In the genomic region with DNA sequence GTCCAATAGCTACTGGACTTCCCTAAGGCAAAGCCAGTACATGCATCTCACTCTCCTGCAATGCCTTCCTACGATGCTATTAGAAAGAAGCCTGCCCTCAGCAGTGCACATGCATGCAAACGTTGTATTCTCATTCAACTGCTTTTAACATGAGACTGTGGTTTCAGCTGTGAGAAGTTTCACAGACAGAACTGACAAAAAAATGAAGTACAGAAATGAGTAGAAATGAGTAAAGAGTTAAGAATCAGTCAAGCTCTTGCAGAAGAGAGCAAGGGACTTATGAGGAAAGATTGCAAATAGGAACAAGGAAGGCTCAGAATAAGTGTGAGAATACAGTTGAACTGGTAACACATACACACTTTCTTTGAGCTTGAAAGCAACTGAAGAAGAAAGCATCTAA, we compare ENCODE assay signal across 15 cellular contexts. TPM values are rescaled to one million over a fixed set of nuclear protein-coding genes. Genes with fewer than 3 reads are reported as not detected.
DNase-seq lines count a peak whose midpoint lies in the region; ATAC-seq, FAIRE-seq and TF ChIP-seq lines count a peak whose summit lies in the region.
"Not testable (repeated sequence)": the region's sequence is repeated elsewhere in the genome, so short reads cannot be mapped to it uniquely, and the experiment has no call there.
"Had no signal": no experiment of that assay in that cellular context is flagged by ENCODE, and none has a peak within 500 bp of the region (broad histone marks: within the 10 kb centered on the region; RNA-seq: fewer than 3 reads in every experiment).

No MANE protein-coding gene starts in this region.

- not testable (repeated sequence) for TF ChIP-seq EP300 in A549 (IDR thresholded peaks at IDR 0.05)

- TF ChIP-seq CTCF in A549 (IDR thresholded peaks at IDR 0.05), result not testable (repeated sequence)

- H3K9me3 ChIP-seq in A549, result not testable (repeated sequence)

- H3K4me1 Mint-ChIP-seq in activated CD4-positive, alpha-beta T cell treated with anti-CD3 and anti-CD28 coated beads for 36 hours, result not testable (repeated sequence)

- intact Hi-C loops in activated CD4-positive, alpha-beta T cell treated with anti-CD3 and anti-CD28 coated beads for 36 hours (cut with DNase I, micrococcal nuclease), result not testable (repeated sequence)

- CTCF ChIA-PET in A549 (lab: Yijun Ruan, JAX); activated CD4-positive, alpha-beta T cell treated with anti-CD3 and anti-CD28 coated beads for 36 hours (lab: Charles Lee): not testable (repeated sequence)

- not testable (repeated sequence) for ATAC-seq in A549
- peak; percentile 77 for ATAC-seq in GM19025 (IDR thresholded peaks at IDR 0.05; ENCODE audit: low read depth, unreplicated experiment)
- ATAC-seq in GM21390 (IDR thresholded peaks at IDR 0.05; ENCODE audit: unreplicated experiment), result peak; percentile 84
- ATAC-seq in GM21737 (IDR thresholded peaks at IDR 0.05; ENCODE audit: unreplicated experiment), result peak; percentile 78
- peak; percentile 86 for ATAC-seq in HG02759 (IDR thresholded peaks at IDR 0.05; ENCODE audit: unreplicated experiment)
- ATAC-seq in HG03039 (IDR thresholded peaks at IDR 0.05; ENCODE audit: unreplicated experiment), result peak; percentile 89
- peak; percentile 93 for ATAC-seq in HG03432 (IDR thresholded peaks at IDR 0.05; ENCODE audit: unreplicated experiment)
- ATAC-seq in activated CD4-positive, alpha-beta T cell treated with anti-CD3 and anti-CD28 coated beads for 36 hours, result peak; percentile 61

- not testable (repeated sequence) for H3K4me3 Mint-ChIP-seq in activated CD4-positive, alpha-beta T cell treated with anti-CD3 and anti-CD28 coated beads for 36 hours

- TF ChIP-seq RAD21 in A549 (conservative IDR thresholded peaks at IDR 0.05 in 1 of 2, IDR thresholded peaks at IDR 0.05 in 1 of 2), result not testable (repeated sequence)

- H3K4me1 ChIP-seq in A549, result not testable (repeated sequence)

- not testable (repeated sequence) for H3K36me3 Mint-ChIP-seq in activated CD4-positive, alpha-beta T cell treated with anti-CD3 and anti-CD28 coated beads for 36 hours (ENCODE audit: low read depth)

- no CpG with 5 or more reads among the region's 2 CpGs for WGBS in A549 (ENCODE audit: missing lambda C conversion rate)

- H3K9me3 Mint-ChIP-seq in activated CD4-positive, alpha-beta T cell treated with anti-CD3 and anti-CD28 coated beads for 36 hours (ENCODE audit: low read depth), result not testable (repeated sequence)

- not testable (repeated sequence) for H3K27ac ChIP-seq in A549

- H3K4me3 ChIP-seq in A549, result not testable (repeated sequence)

- FAIRE-seq in A549 (lab: Jason Lieb, UNC), result peak; percentile 18

- DNase-seq in A549 (ENCODE audit: low read depth in 1 of 2, low spot score in 1 of 2); activated CD4-positive, alpha-beta T cell treated with anti-CD3 and anti-CD28 coated beads for 36 hours: not testable (repeated sequence)

- H3K4me2 ChIP-seq in A549, result not testable (repeated sequence)

- TF ChIP-seq POLR2A in A549 (IDR thresholded peaks at IDR 0.05; ENCODE audit: low read length), result not testable (repeated sequence)

- H3K27ac Mint-ChIP-seq in activated CD4-positive, alpha-beta T cell treated with anti-CD3 and anti-CD28 coated beads for 36 hours, result not testable (repeated sequence)

- not testable (repeated sequence) for H3K27me3 Mint-ChIP-seq in activated CD4-positive, alpha-beta T cell treated with anti-CD3 and anti-CD28 coated beads for 36 hours

- POLR2A ChIA-PET in A549 (lab: Yijun Ruan, JAX); activated CD4-positive, alpha-beta T cell treated with anti-CD3 and anti-CD28 coated beads for 36 hours (lab: Charles Lee): not testable (repeated sequence)

RNA-seq across cellular contexts. Expression of a gene that starts 54.8 kb away (rescaled TPM):
- polyA plus RNA-seq in A549 (2011; rRNA removed), result not detected in 2 replicates
- polyA plus RNA-seq in A549 (2012; cell fraction: cytosol; rRNA removed), result not detected in 2 replicates
- not detected in 2 replicates for polyA plus RNA-seq in A549 (2012; cell fraction: nucleus; rRNA removed)
- not detected in 3 replicates for polyA plus RNA-seq in A549 (2017; fragmentation: RNase III; extraction: RNeasy Plus Mini Kit Qiagen cat#74134 plus additional on column Dnase treatment)
- not detected in 2 replicates for polyA minus RNA-seq in A549 (2011; rRNA and poly(A)+ RNA removed)
- total RNA-seq in activated CD4-positive, alpha-beta T cell treated with anti-CD3 and anti-CD28 coated beads for 36 hours, result not detected
- total RNA-seq: CD8-positive, alpha-beta memory T cell; GM12878; GM23248; H7; IMR-90; Peyer's patch had no signal
- polyA plus RNA-seq: CD14-positive monocyte; CD8-positive, alpha-beta memory T cell; GM12878; GM23248; IMR-90 had no signal
